Comparison of ENCODE assay signal across 10 cellular contexts in the genomic region with DNA sequence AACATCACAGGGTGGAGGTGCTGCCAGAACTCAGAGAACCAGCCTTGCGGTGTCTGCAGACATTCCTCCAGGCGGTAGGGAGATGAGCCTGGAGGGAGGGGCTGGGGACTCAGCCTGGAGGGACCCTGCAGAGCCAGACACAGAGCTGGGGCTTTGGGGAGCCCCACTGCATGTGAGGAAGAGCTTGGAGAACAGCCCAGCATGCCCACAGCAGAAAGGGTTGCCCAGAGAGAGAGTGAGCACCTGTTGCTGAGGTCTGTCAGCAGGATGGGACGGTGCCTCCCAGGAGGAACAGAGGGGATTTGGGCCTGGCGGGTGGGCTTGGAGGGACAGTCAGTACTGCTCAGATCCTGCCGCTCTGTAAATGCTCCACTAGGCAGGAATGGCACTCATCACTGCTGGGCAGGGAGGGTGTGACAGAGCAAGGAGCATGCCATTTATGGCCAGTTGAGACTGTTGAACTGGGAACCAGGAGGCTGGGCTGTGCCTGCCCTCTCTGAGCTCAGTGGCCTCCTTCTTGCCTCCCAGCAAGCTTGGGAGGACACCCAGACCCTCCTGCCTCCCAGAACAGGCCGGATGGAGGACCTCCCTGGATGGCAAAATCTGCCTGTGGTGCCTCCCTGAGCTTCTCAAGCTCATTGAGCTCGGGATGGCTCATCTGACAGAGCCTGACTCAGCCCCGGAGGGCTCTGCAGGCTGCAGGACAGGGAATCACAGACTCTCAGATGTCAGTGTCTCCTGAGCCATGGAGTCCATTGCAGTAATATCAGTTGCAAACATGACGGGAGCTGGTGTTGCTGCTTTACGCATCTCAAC. TPM values are rescaled to one million over a fixed set of nuclear protein-coding genes. Genes with fewer than 3 reads are reported as not detected.
DNase-seq lines count a peak whose midpoint lies in the region; ATAC-seq, FAIRE-seq and TF ChIP-seq lines count a peak whose summit lies in the region.
"Had no signal": no experiment of that assay in that cellular context is flagged by ENCODE, and none has a peak within 500 bp of the region (broad histone marks: within the 10 kb centered on the region; RNA-seq: fewer than 3 reads in every experiment).

No MANE protein-coding gene starts in this region.

- H3K36me3 ChIP-seq in K562 (ENCODE audit: control insufficient read depth, insufficient read depth, low read length) (no peaks in the 10 kb centered on the region), left lung (no peaks in the 10 kb centered on the region), WERI-Rb-1 (no peaks in the 10 kb centered on the region)

- intact Hi-C loops in K562 (cut with micrococcal nuclease) = no loop called here
- intact Hi-C loops in left lung (cut with DNase I) = loop anchor here in 1 of 2 donors (5.0 kb wide), 1 partner anchor 42 kb away; no protein-coding TSS in a partner anchor

- no peaks in the 10 kb centered on the region for H4K20me1 ChIP-seq in K562 (replicated peaks; ENCODE audit: control insufficient read depth, insufficient read depth, low read length)

- peak; percentile 27; the same call in 1 of the 3 replicates for ATAC-seq in K562
- ATAC-seq in left lung = no peak
- ATAC-seq: GM23338 had no signal

- TF ChIP-seq CTCF in K562 (IDR thresholded peaks at IDR 0.05 in 2 of 3, conservative IDR thresholded peaks at IDR 0.05 in 1 of 3; ENCODE audit: insufficient read depth in 2 of 3, low read depth in 1 of 3, low read length in 3 of 3) (no peak), left lung (IDR thresholded peaks at IDR 0.05) (no peak), WERI-Rb-1 (IDR thresholded peaks at IDR 0.05; ENCODE audit: low read depth, low read length) (no peak)

- POLR2A ChIA-PET in K562 (lab: Yijun Ruan, JAX) = interaction anchor here (0.5 to 1.4 kb wide), 2 partner anchors 54 to 64 kb away, joined by 3 read pairs; no protein-coding TSS in a partner anchor

- CTCF ChIA-PET in K562 (lab: Yijun Ruan, JAX; ENCODE audit: low intra/inter-chr PET ratio) = interaction anchor here (0.7 kb wide), 1 partner anchor 395 kb away, joined by 3 read pairs; no protein-coding TSS in a partner anchor

- H3K79me2 ChIP-seq in K562 (ENCODE audit: control insufficient read depth, insufficient read depth, low read length) = no peaks in the 10 kb centered on the region

- FAIRE-seq in K562 (lab: Jason Lieb, UNC) = no peak

- DNase-seq in HK-2 (ENCODE audit: unreplicated experiment) = peak; percentile 24
- DNase-seq in K562 (ENCODE audit: extremely low read depth in 1 of 4, low spot score in 3 of 4) = no peak
- DNase-seq in left lung = no peak
- no peak for DNase-seq in substantia nigra (lab: John Stamatoyannopoulos, UW)
- no peak for DNase-seq in mesenteric fat pad (ENCODE audit: low spot score)
- no peak for DNase-seq in activated CD4-positive, alpha-beta T cell treated with anti-CD3 and anti-CD28 coated beads, Interleukin-2, amount 50 U/mL, for 4 hours
- DNase-seq in activated naive CD4-positive, alpha-beta T cell treated with Interleukin-2 at 50 U/mL for 16 hours = no peak
- DNase-seq in WERI-Rb-1 = no peak

- H3K9me3 ChIP-seq in K562 (replicated peaks; ENCODE audit: control insufficient read depth, insufficient read depth, low read depth, low read length) (no peaks in the 10 kb centered on the region), left lung (no peaks in the 10 kb centered on the region), WERI-Rb-1 (ENCODE audit: severe bottlenecking) (no peaks in the 10 kb centered on the region)

- H3K4me2 ChIP-seq in K562 (ENCODE audit: insufficient read depth, low read length) = 0 out of 2 replicates have a peak overlapping the region, but pooled peaks have one; percentile 11
- H3K4me2 ChIP-seq: GM23338 had no signal

- no peak for TF ChIP-seq EP300 in K562 (IDR thresholded peaks at IDR 0.05; ENCODE audit: low read length)

- H3K4me1 ChIP-seq in K562 (replicated peaks in 1 of 2; ENCODE audit: control insufficient read depth in 2 of 2, insufficient read depth in 2 of 2, low read length in 2 of 2) = peaks cover 0 to 33% of the 10 kb centered on the region in 2 experiments; a peak in 3 of 5 replicates
- peaks cover 54 to 65% of the 10 kb centered on the region in 2 donors for H3K4me1 ChIP-seq in left lung

- no peak for TF ChIP-seq RAD21 in K562 (CRISPR knock-in tag; conservative IDR thresholded peaks at IDR 0.05 in 1 of 2, IDR thresholded peaks at IDR 0.05 in 1 of 2)

- in situ Hi-C loops in K562 (cut with MboI) = loop anchor here (5.0 kb wide), 2 partner anchors 42 to 112 kb away; no protein-coding TSS in a partner anchor

- H3K27me3 ChIP-seq in K562 (ENCODE audit: control insufficient read depth in 2 of 2, insufficient read depth in 2 of 2, low read length in 2 of 2) (no peaks in the 10 kb centered on the region; a peak in 1 of 5 replicates), left lung (peaks cover 0 to 6% of the 10 kb centered on the region in 2 donors), WERI-Rb-1 (ENCODE audit: insufficient read depth, low read depth, severe bottlenecking) (no peaks in the 10 kb centered on the region)

- 41% methylated on average over 6 of the region's 10 CpGs for WGBS in K562 (ENCODE audit: insufficient coverage, low coverage, missing lambda C conversion rate)

- no peak overlapping the region for H3K4me3 ChIP-seq in K562
- H3K4me3 ChIP-seq in left lung = no peak overlapping the region
- H3K4me3 ChIP-seq in WERI-Rb-1 (ENCODE audit: low read depth, low read length) = no peak overlapping the region
- H3K4me3 ChIP-seq: GM23338 had no signal

- H2AFZ ChIP-seq in K562 (ENCODE audit: low read depth, low read length) = peak overlapping the region; percentile 71
- H2AFZ ChIP-seq: GM23338 had no signal

- H3K9me1 ChIP-seq in K562 (ENCODE audit: control insufficient read depth, insufficient read depth, low read length) = no peaks in the 10 kb centered on the region

- H3K27ac ChIP-seq in K562 (ENCODE audit: extremely low read depth, low read depth, low read length) = no peak overlapping the region
- H3K27ac ChIP-seq in left lung = peak overlapping the region; percentile 91 to 95
- H3K27ac ChIP-seq in substantia nigra (ENCODE audit: low read depth, low read length, poor library complexity, severe bottlenecking) = peak overlapping the region; percentile 26
- no peak overlapping the region for H3K27ac ChIP-seq in WERI-Rb-1

- BruUV-seq in K562 (replicated peaks; lab: Mats Ljungman, UMichigan) = no TSS peak

- no peak overlapping the region for H3K9ac ChIP-seq in K562 (ENCODE audit: insufficient read depth in 1 of 2, low read depth in 2 of 2, low read length in 2 of 2)

- no peak for TF ChIP-seq POLR2A in K562 (conservative IDR thresholded peaks at IDR 0.05)

RNA-seq across cellular contexts. Expression of gene HRCT1, which starts 0.8 kb away (rescaled TPM):
- 0.35 TPM in 1 of 2 replicates, not detected in the other for total RNA-seq in K562 (2011; cell fraction: chromatin; rRNA removed; ENCODE audit: low replicate concordance)
- not detected in 2 replicates for total RNA-seq in K562 (2011; cell fraction: nucleolus; rRNA removed)
- not detected in 2 replicates for total RNA-seq in K562 (2011; cell fraction: nucleoplasm; rRNA removed)
- total RNA-seq in K562 (2014; rRNA removed) (not detected in 2 replicates), K562 (2014; rRNA removed; fragmentation: Illumina TruSeq; extraction: Trizol) (not detected in 2 replicates), K562 (2015; rRNA removed; fragmentation: Illumina TruSeq; extraction: Trizol) (not detected in 2 replicates), K562 (2021) (not detected in 2 replicates), left lung (1 to 10 TPM; 3.1 TPM), mesenteric fat pad (5.2 TPM)
- polyA plus RNA-seq in K562 (2011; rRNA removed) (0.08 and 0.40 TPM in 2 replicates), K562 (2014; fragmentation: Illumina TruSeq; extraction: Trizol) (not detected in 2 replicates), K562 (2014; fragmentation: Nextera tagmentation; extraction: Ambion mirVana) (not detected), K562 (2014; rRNA removed) (not detected in 2 replicates)
- 0.07 and 0.27 TPM in 2 replicates for polyA plus RNA-seq in K562 (2011; cell fraction: cytosol; rRNA removed)
- 0.28 TPM in 1 of 2 replicates, not detected in the other for polyA plus RNA-seq in K562 (2011; cell fraction: nucleus; rRNA removed)
- polyA plus RNA-seq in K562 (2012) = not detected in 2 replicates
- not detected in 2 replicates for polyA minus RNA-seq in K562 (2011; rRNA and poly(A)+ RNA removed)
- not detected in 2 replicates for polyA minus RNA-seq in K562 (2011; cell fraction: cytosol; rRNA and poly(A)+ RNA removed)
- polyA minus RNA-seq in K562 (2011; cell fraction: nucleus; rRNA and poly(A)+ RNA removed) = 0.33 TPM in 1 of 2 replicates, not detected in the other
- total RNA-seq: GM23338 had no signal
- polyA plus RNA-seq: GM23338 had no signal

RNA-seq across cellular contexts. Expression of gene SPAAR, which starts 4.1 kb away (rescaled TPM):
- not detected in 2 replicates for total RNA-seq in K562 (2011; cell fraction: chromatin; rRNA removed; ENCODE audit: low replicate concordance)
- not detected in 2 replicates for total RNA-seq in K562 (2011; cell fraction: nucleolus; rRNA removed)
- total RNA-seq in K562 (2011; cell fraction: nucleoplasm; rRNA removed) = not detected in 2 replicates
- total RNA-seq in K562 (2014; rRNA removed) (not detected in 2 replicates), K562 (2014; rRNA removed; fragmentation: Illumina TruSeq; extraction: Trizol) (not detected in 2 replicates), K562 (2015; rRNA removed; fragmentation: Illumina TruSeq; extraction: Trizol) (not detected in 2 replicates), K562 (2021) (not detected in 2 replicates), left lung (1 to 10 TPM; 5.4 to 6.8 TPM), mesenteric fat pad (25.3 TPM)
- polyA plus RNA-seq in K562 (2011; rRNA removed) (not detected in 2 replicates), K562 (2014; fragmentation: Illumina TruSeq; extraction: Trizol) (not detected in 2 replicates), K562 (2014; fragmentation: Nextera tagmentation; extraction: Ambion mirVana) (not detected), K562 (2014; rRNA removed) (not detected in 2 replicates)
- not detected in 2 replicates for polyA plus RNA-seq in K562 (2011; cell fraction: cytosol; rRNA removed)
- not detected in 2 replicates for polyA plus RNA-seq in K562 (2011; cell fraction: nucleus; rRNA removed)
- polyA plus RNA-seq in K562 (2012) = not detected in 2 replicates
- polyA minus RNA-seq in K562 (2011; rRNA and poly(A)+ RNA removed) = 0.15 TPM in 1 of 2 replicates, not detected in the other
- polyA minus RNA-seq in K562 (2011; cell fraction: cytosol; rRNA and poly(A)+ RNA removed) = not detected in 2 replicates
- not detected in 2 replicates for polyA minus RNA-seq in K562 (2011; cell fraction: nucleus; rRNA and poly(A)+ RNA removed)
- total RNA-seq: GM23338 had no signal
- polyA plus RNA-seq: GM23338 had no signal

RNA-seq across cellular contexts. Expression of gene OR13J1, which starts 35.0 kb away (rescaled TPM):
- total RNA-seq in K562 (2011; cell fraction: chromatin; rRNA removed; ENCODE audit: low replicate concordance) = not detected in 2 replicates
- not detected in 2 replicates for total RNA-seq in K562 (2011; cell fraction: nucleolus; rRNA removed)
- total RNA-seq in K562 (2011; cell fraction: nucleoplasm; rRNA removed) = not detected in 2 replicates
- total RNA-seq in K562 (2014; rRNA removed) (not detected in 2 replicates), K562 (2014; rRNA removed; fragmentation: Illumina TruSeq; extraction: Trizol) (not detected in 2 replicates), K562 (2015; rRNA removed; fragmentation: Illumina TruSeq; extraction: Trizol) (not detected in 2 replicates), K562 (2021) (not detected in 2 replicates), left lung (not detected), mesenteric fat pad (not detected)
- polyA plus RNA-seq in K562 (2011; rRNA removed) (not detected in 2 replicates), K562 (2014; fragmentation: Illumina TruSeq; extraction: Trizol) (not detected in 2 replicates), K562 (2014; fragmentation: Nextera tagmentation; extraction: Ambion mirVana) (not detected), K562 (2014; rRNA removed) (not detected in 2 replicates)
- polyA plus RNA-seq in K562 (2011; cell fraction: cytosol; rRNA removed) = not detected in 2 replicates
- polyA plus RNA-seq in K562 (2011; cell fraction: nucleus; rRNA removed) = not detected in 2 replicates
- not detected in 2 replicates for polyA plus RNA-seq in K562 (2012)
- polyA minus RNA-seq in K562 (2011; rRNA and poly(A)+ RNA removed) = not detected in 2 replicates
- not detected in 2 replicates for polyA minus RNA-seq in K562 (2011; cell fraction: cytosol; rRNA and poly(A)+ RNA removed)
- not detected in 2 replicates for polyA minus RNA-seq in K562 (2011; cell fraction: nucleus; rRNA and poly(A)+ RNA removed)
- total RNA-seq: GM23338, ureter had no signal

RNA-seq across cellular contexts. Expression of gene OR2S2, which starts 52.8 kb away (rescaled TPM):
- not detected in 2 replicates for total RNA-seq in K562 (2011; cell fraction: chromatin; rRNA removed; ENCODE audit: low replicate concordance)
- not detected in 2 replicates for total RNA-seq in K562 (2011; cell fraction: nucleolus; rRNA removed)
- total RNA-seq in K562 (2011; cell fraction: nucleoplasm; rRNA removed) = not detected in 2 replicates
- total RNA-seq in K562 (2014; rRNA removed) (not detected in 2 replicates), K562 (2014; rRNA removed; fragmentation: Illumina TruSeq; extraction: Trizol) (not detected in 2 replicates), K562 (2015; rRNA removed; fragmentation: Illumina TruSeq; extraction: Trizol) (not detected in 2 replicates), K562 (2021) (not detected in 2 replicates), left lung (under 1 TPM in 1 of 2 donors, not detected in 1; 0.32 TPM), mesenteric fat pad (not detected)
- polyA plus RNA-seq in K562 (2011; rRNA removed) (not detected in 2 replicates), K562 (2014; fragmentation: Illumina TruSeq; extraction: Trizol) (not detected in 2 replicates), K562 (2014; fragmentation: Nextera tagmentation; extraction: Ambion mirVana) (not detected), K562 (2014; rRNA removed) (not detected in 2 replicates)
- not detected in 2 replicates for polyA plus RNA-seq in K562 (2011; cell fraction: cytosol; rRNA removed)
- polyA plus RNA-seq in K562 (2011; cell fraction: nucleus; rRNA removed) = not detected in 2 replicates
- not detected in 2 replicates for polyA plus RNA-seq in K562 (2012)
- polyA minus RNA-seq in K562 (2011; rRNA and poly(A)+ RNA removed) = not detected in 2 replicates
- not detected in 2 replicates for polyA minus RNA-seq in K562 (2011; cell fraction: cytosol; rRNA and poly(A)+ RNA removed)
- not detected in 2 replicates for polyA minus RNA-seq in K562 (2011; cell fraction: nucleus; rRNA and poly(A)+ RNA removed)
- total RNA-seq: GM23338, ureter had no signal
- polyA plus RNA-seq: GM23338 had no signal

Comparison
In these comparisons a context has a peak if more than half of its experiments do, and no peak if none do; other contexts are left out.
1. H3K27ac ChIP-seq: peak in left lung (2 of 2) and substantia nigra (single experiment); none in K562 (single experiment) and WERI-Rb-1 (single experiment).
2. RNA of gene SPAAR, which starts 4.1 kb away (total RNA-seq): 25.3 TPM in mesenteric fat pad (single experiment) and 5.4 to 6.8 TPM in left lung; not detected in K562; every median in the first group is over 4 times any median in the second.